Comparison of ENCODE assay signal across 8 cellular contexts in the genomic region with DNA sequence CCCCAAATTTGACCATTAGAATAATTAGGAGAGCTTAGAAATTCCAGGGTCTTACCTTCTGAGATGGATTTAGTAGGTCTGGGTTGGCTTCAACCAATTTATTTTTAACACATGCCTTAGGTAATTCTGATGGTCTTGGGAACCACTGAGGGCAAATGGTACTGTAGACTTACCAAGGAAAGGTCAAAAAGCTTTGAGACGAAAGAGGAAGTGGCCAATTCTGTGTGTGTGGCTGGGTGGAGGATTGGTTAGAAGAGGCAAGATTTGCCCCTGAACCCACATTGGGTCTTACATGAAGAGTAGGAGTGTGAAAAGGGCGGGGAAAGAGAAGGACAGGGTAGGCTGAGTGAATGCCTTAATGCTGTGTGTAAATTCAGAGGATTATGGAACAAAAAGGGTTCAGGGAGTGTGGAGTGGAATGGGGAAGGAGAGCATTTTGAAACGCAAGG. TPM values are rescaled to one million over a fixed set of nuclear protein-coding genes. Genes with fewer than 3 reads are reported as not detected.
DNase-seq lines count a peak whose midpoint lies in the region; ATAC-seq and TF ChIP-seq lines count a peak whose summit lies in the region.

No MANE protein-coding gene starts in this region.

- no peaks in the 10 kb centered on the region for H3K9me3 Mint-ChIP-seq in CD4-positive, CD25-positive, alpha-beta regulatory T cell
- H3K9me3 Mint-ChIP-seq in endothelial cell (ENCODE audit: unreplicated experiment): no peaks in the 10 kb centered on the region

- 70 to 88% (median 82%) methylated on average over 3 of the region's 3 CpGs for WGBS in psoas muscle, 3 donors

- H3K36me3 ChIP-seq in CD4-positive, CD25-positive, alpha-beta regulatory T cell (ENCODE audit: control insufficient read depth, insufficient read depth, low read length): peaks cover 18% of the 10 kb centered on the region
- H3K36me3 ChIP-seq in psoas muscle (ENCODE audit: insufficient read depth in 1 of 2, low read depth in 1 of 2): peaks cover 3 to 20% of the 10 kb centered on the region in 2 donors

- DNase-seq in CD4-positive, CD25-positive, alpha-beta regulatory T cell: peak in 1 of 3 donors; percentile 64
- DNase-seq in NOMO-1 treated with dmso at 0.1 percent for 144 hours (lab: John Stamatoyannopoulos, UW; ENCODE audit: unreplicated experiment): peak; percentile 92
- DNase-seq in endothelial cell (ENCODE audit: low spot score): no peak
- no peak for DNase-seq in hippocampal formation (lab: John Stamatoyannopoulos, UW)
- no peak for DNase-seq in NCI-H1105 (lab: John Stamatoyannopoulos, UW)
- DNase-seq in psoas muscle: no peak
- DNase-seq in NCI-H526 (lab: John Stamatoyannopoulos, UW): no peak

- H3K4me1 ChIP-seq in CD4-positive, CD25-positive, alpha-beta regulatory T cell (ENCODE audit: control insufficient read depth, insufficient read depth, low read length, poor library complexity, severe bottlenecking): peaks cover 48% of the 10 kb centered on the region
- peaks cover 25% of the 10 kb centered on the region for H3K4me1 ChIP-seq in psoas muscle

- no peak overlapping the region for H3K27ac ChIP-seq in CD4-positive, CD25-positive, alpha-beta regulatory T cell (ENCODE audit: insufficient read depth, low read length, poor library complexity, severe bottlenecking)
- no peak overlapping the region for H3K27ac ChIP-seq in psoas muscle

- H3K27me3 ChIP-seq in CD4-positive, CD25-positive, alpha-beta regulatory T cell (ENCODE audit: control insufficient read depth, insufficient read depth, low read length): no peaks in the 10 kb centered on the region
- H3K27me3 ChIP-seq in psoas muscle (ENCODE audit: insufficient read depth in 3 of 3, low read length in 2 of 3): no peaks in the 10 kb centered on the region

- no peak for TF ChIP-seq CTCF in endothelial cell (IDR thresholded peaks at IDR 0.05; ENCODE audit: unreplicated experiment)
- TF ChIP-seq CTCF in psoas muscle (IDR thresholded peaks at IDR 0.05): no peak

- no peaks in the 10 kb centered on the region for H3K27me3 Mint-ChIP-seq in CD4-positive, CD25-positive, alpha-beta regulatory T cell
- H3K27me3 Mint-ChIP-seq in endothelial cell (ENCODE audit: unreplicated experiment): peaks cover 3% of the 10 kb centered on the region

- H3K4me1 Mint-ChIP-seq in CD4-positive, CD25-positive, alpha-beta regulatory T cell: peaks cover 15 to 68% (median 47%) of the 10 kb centered on the region in 4 donors
- peaks cover 25% of the 10 kb centered on the region for H3K4me1 Mint-ChIP-seq in endothelial cell (ENCODE audit: unreplicated experiment)

- no peak for ATAC-seq in CD4-positive, CD25-positive, alpha-beta regulatory T cell (ENCODE audit: low read depth in 2 of 2)
- ATAC-seq in GM19351 (IDR thresholded peaks at IDR 0.05; ENCODE audit: unreplicated experiment): peak; percentile 40
- ATAC-seq in psoas muscle: no peak

- H3K9me3 ChIP-seq in CD4-positive, CD25-positive, alpha-beta regulatory T cell (ENCODE audit: control insufficient read depth in 2 of 2, low read length in 2 of 2): no peaks in the 10 kb centered on the region
- H3K9me3 ChIP-seq in psoas muscle: no peaks in the 10 kb centered on the region

- peak overlapping the region; percentile 20 to 75 (median 29) for H3K27ac Mint-ChIP-seq in CD4-positive, CD25-positive, alpha-beta regulatory T cell
- peak overlapping the region; percentile 70 for H3K27ac Mint-ChIP-seq in endothelial cell (ENCODE audit: unreplicated experiment)

- intact Hi-C loops in psoas muscle (cut with DNase I): no loop called here

- H3K36me3 Mint-ChIP-seq in CD4-positive, CD25-positive, alpha-beta regulatory T cell: peaks cover 26% of the 10 kb centered on the region
- H3K36me3 Mint-ChIP-seq in endothelial cell (ENCODE audit: low read depth, unreplicated experiment): peaks cover 24% of the 10 kb centered on the region

- peak overlapping the region; percentile 13 for H3K4me3 ChIP-seq in CD4-positive, CD25-positive, alpha-beta regulatory T cell (ENCODE audit: low read depth, low read length)
- H3K4me3 ChIP-seq in psoas muscle: no peak overlapping the region

- H3K4me3 Mint-ChIP-seq in CD4-positive, CD25-positive, alpha-beta regulatory T cell: peak overlapping the region; percentile 52 to 84 (median 70)
- peak overlapping the region; percentile 21 for H3K4me3 Mint-ChIP-seq in endothelial cell (ENCODE audit: unreplicated experiment)

RNA-seq across cellular contexts. Expression of gene ITCH, which starts 2.7 kb away (rescaled TPM):
- total RNA-seq in CD4-positive, CD25-positive, alpha-beta regulatory T cell: 58.1 TPM
- 10 to 100 TPM; 12.4 to 26.8 (median 14.7) TPM for polyA plus RNA-seq in CD4-positive, CD25-positive, alpha-beta regulatory T cell
- total RNA-seq in endothelial cell (ENCODE audit: unreplicated experiment) (46.8 TPM), psoas muscle (10 to 100 TPM; 36.9 to 50.3 (median 41.7) TPM)
- polyA plus RNA-seq in psoas muscle: 10 to 100 TPM; 10.1 to 35.1 (median 14.4) TPM
